1 cellular context compared by ENCODE assay signal in the genomic region with DNA sequence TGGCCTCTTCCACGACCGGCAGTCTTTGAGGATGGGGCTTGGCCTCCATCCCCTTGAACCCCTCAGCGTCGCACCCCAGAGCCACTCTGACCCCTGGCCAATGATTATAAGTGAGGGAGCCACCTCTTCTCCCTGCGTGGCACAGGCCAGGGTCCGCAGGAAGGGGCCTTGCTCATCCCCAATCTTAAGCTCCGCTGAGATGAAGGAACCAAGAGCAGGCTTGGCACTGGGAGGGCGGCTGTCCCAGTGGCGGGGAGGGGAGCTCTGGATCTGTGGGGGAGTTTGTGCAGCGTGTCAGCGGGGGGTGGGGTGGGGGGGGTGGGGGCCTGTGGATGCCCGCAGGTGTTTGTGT.
A peak's percentile ranks its signal among the peaks of the same experiment; 100 is the strongest.
TF ChIP-seq lines count a peak whose summit lies in the region.

No MANE protein-coding gene starts in this region.

TF ChIP-seq in HEK293, 187 proteins besides CTCF, POLR2A, EP300 and RAD21 (continued from another document):
- TF ChIP-seq, protein P1, sequence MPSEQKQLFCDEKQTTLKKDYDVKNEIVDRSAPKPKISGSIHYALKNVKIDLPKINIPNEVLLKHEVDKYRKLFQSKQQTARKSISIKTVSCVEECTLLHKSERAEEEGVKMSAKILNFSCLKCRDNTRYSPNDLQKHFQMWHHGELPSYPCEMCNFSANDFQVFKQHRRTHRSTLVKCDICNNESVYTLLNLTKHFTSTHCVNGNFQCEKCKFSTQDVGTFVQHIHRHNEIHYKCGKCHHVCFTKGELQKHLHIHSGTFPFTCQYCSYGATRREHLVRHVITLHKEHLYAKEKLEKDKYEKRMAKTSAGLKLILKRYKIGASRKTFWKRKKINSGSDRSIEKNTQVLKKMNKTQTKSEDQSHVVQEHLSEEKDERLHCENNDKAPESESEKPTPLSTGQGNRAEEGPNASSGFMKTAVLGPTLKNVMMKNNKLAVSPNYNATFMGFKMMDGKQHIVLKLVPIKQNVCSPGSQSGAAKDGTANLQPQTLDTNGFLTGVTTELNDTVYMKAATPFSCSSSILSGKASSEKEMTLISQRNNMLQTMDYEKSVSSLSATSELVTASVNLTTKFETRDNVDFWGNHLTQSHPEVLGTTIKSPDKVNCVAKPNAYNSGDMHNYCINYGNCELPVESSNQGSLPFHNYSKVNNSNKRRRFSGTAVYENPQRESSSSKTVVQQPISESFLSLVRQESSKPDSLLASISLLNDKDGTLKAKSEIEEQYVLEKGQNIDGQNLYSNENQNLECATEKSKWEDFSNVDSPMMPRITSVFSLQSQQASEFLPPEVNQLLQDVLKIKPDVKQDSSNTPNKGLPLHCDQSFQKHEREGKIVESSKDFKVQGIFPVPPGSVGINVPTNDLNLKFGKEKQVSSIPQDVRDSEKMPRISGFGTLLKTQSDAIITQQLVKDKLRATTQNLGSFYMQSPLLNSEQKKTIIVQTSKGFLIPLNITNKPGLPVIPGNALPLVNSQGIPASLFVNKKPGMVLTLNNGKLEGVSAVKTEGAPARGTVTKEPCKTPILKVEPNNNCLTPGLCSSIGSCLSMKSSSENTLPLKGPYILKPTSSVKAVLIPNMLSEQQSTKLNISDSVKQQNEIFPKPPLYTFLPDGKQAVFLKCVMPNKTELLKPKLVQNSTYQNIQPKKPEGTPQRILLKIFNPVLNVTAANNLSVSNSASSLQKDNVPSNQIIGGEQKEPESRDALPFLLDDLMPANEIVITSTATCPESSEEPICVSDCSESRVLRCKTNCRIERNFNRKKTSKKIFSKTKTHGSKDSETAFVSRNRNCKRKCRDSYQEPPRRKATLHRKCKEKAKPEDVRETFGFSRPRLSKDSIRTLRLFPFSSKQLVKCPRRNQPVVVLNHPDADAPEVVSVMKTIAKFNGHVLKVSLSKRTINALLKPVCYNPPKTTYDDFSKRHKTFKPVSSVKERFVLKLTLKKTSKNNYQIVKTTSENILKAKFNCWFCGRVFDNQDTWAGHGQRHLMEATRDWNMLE (tag by site-specific recombination; conservative IDR thresholded peaks at IDR 0.05; ENCODE audit: low read depth): no peak
- TF ChIP-seq ZNF132 (tag by site-specific recombination; IDR thresholded peaks at IDR 0.05; ENCODE audit: borderline replicate concordance) (no peak), ZBTB48 (tag by site-specific recombination; IDR thresholded peaks at IDR 0.05) (peak; percentile 67), ZNF114 (tag by site-specific recombination; IDR thresholded peaks at IDR 0.05) (no peak), FEZF1 (tag by site-specific recombination; IDR thresholded peaks at IDR 0.05) (no peak), SCRT1 (tag by site-specific recombination; IDR thresholded peaks at IDR 0.05; ENCODE audit: borderline replicate concordance) (no peak), PRDM6 (tag by site-specific recombination; IDR thresholded peaks at IDR 0.05) (no peak), ZNF335 (tag by site-specific recombination; conservative IDR thresholded peaks at IDR 0.05) (peak; percentile 95), SP2 (tag by site-specific recombination; IDR thresholded peaks at IDR 0.05) (no peak; the same call in 1 of the 2 replicates), ZFP69B (tag by site-specific recombination; IDR thresholded peaks at IDR 0.05) (no peak), SALL2 (tag by site-specific recombination; IDR thresholded peaks at IDR 0.05; ENCODE audit: borderline replicate concordance) (no peak), ZNF157 (tag by site-specific recombination; IDR thresholded peaks at IDR 0.05) (no peak), ZNF341 (tag by site-specific recombination; IDR thresholded peaks at IDR 0.05; ENCODE audit: low read depth) (no peak; the same call in none of the 2 replicates), ZNF354C (tag by site-specific recombination; IDR thresholded peaks at IDR 0.05; ENCODE audit: borderline replicate concordance, low read depth) (no peak), MEIS1 (CRISPR knock-in tag; IDR thresholded peaks at IDR 0.05; ENCODE audit: borderline replicate concordance) (no peak), ZNF837 (tag by site-specific recombination; IDR thresholded peaks at IDR 0.05) (no peak), ZNF2 (tag by site-specific recombination; IDR thresholded peaks at IDR 0.05) (no peak; the same call in 1 of the 2 replicates), BCL11B (tag by site-specific recombination; IDR thresholded peaks at IDR 0.05; ENCODE audit: low read depth) (no peak), ZSCAN23 (tag by site-specific recombination; IDR thresholded peaks at IDR 0.05) (no peak)
- TF ChIP-seq, protein P2, sequence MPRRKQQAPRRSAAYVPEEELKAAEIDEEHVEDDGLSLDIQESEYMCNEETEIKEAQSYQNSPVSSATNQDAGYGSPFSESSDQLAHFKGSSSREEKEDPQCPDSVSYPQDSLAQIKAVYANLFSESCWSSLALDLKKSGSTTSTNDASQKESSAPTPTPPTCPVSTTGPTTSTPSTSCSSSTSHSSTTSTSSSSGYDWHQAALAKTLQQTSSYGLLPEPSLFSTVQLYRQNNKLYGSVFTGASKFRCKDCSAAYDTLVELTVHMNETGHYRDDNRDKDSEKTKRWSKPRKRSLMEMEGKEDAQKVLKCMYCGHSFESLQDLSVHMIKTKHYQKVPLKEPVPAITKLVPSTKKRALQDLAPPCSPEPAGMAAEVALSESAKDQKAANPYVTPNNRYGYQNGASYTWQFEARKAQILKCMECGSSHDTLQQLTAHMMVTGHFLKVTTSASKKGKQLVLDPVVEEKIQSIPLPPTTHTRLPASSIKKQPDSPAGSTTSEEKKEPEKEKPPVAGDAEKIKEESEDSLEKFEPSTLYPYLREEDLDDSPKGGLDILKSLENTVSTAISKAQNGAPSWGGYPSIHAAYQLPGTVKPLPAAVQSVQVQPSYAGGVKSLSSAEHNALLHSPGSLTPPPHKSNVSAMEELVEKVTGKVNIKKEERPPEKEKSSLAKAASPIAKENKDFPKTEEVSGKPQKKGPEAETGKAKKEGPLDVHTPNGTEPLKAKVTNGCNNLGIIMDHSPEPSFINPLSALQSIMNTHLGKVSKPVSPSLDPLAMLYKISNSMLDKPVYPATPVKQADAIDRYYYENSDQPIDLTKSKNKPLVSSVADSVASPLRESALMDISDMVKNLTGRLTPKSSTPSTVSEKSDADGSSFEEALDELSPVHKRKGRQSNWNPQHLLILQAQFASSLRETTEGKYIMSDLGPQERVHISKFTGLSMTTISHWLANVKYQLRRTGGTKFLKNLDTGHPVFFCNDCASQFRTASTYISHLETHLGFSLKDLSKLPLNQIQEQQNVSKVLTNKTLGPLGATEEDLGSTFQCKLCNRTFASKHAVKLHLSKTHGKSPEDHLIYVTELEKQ (tag by site-specific recombination; IDR thresholded peaks at IDR 0.05; ENCODE audit: borderline replicate concordance): no peak
- TF ChIP-seq, protein P3, sequence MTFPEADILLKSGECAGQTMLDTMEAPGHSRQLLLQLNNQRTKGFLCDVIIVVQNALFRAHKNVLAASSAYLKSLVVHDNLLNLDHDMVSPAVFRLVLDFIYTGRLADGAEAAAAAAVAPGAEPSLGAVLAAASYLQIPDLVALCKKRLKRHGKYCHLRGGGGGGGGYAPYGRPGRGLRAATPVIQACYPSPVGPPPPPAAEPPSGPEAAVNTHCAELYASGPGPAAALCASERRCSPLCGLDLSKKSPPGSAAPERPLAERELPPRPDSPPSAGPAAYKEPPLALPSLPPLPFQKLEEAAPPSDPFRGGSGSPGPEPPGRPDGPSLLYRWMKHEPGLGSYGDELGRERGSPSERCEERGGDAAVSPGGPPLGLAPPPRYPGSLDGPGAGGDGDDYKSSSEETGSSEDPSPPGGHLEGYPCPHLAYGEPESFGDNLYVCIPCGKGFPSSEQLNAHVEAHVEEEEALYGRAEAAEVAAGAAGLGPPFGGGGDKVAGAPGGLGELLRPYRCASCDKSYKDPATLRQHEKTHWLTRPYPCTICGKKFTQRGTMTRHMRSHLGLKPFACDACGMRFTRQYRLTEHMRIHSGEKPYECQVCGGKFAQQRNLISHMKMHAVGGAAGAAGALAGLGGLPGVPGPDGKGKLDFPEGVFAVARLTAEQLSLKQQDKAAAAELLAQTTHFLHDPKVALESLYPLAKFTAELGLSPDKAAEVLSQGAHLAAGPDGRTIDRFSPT (tag by site-specific recombination; IDR thresholded peaks at IDR 0.05): no peak
- TF ChIP-seq, protein P4, sequence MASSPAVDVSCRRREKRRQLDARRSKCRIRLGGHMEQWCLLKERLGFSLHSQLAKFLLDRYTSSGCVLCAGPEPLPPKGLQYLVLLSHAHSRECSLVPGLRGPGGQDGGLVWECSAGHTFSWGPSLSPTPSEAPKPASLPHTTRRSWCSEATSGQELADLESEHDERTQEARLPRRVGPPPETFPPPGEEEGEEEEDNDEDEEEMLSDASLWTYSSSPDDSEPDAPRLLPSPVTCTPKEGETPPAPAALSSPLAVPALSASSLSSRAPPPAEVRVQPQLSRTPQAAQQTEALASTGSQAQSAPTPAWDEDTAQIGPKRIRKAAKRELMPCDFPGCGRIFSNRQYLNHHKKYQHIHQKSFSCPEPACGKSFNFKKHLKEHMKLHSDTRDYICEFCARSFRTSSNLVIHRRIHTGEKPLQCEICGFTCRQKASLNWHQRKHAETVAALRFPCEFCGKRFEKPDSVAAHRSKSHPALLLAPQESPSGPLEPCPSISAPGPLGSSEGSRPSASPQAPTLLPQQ (tag by site-specific recombination; IDR thresholded peaks at IDR 0.05): no peak; the same call in 1 of the 2 replicates
